ENCODE assay signal across 8 cellular contexts in the genomic region with DNA sequence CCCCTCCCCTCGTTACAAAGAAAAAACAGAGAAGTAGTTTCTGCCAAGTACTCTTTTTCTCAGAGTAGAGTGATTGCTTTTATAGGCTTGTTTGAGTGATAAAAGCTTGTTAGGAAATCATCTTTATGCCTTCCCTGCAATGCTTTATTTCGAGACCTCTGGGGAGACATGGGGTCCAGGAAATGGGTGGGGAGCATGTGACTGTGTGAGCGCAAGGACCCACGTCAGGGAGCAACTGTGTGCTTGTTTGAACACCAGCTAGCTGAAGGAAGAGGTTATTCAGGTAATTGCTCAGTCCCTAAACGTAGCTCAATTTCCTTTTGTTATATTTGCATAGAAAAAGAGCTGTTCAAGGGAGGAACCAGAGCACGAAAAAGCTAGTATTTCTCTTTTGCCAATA.
DNase-seq lines count a peak whose midpoint lies in the region; ATAC-seq lines count a peak whose summit lies in the region.

No MANE protein-coding gene starts in this region.

- ATAC-seq in activated T-helper 17 cell treated with anti-CD3 and anti-CD28 coated beads, Interleukin-2, amount 50 U/mL, for 72 hours (replicated peaks): no peak
- ATAC-seq in naive thymus-derived CD4-positive, alpha-beta T cell: peak; percentile 92
- no peak for ATAC-seq in GM21528 (IDR thresholded peaks at IDR 0.05; ENCODE audit: low FRiP score, unreplicated experiment)

- H3K9me2 ChIP-seq in Karpas-422 (replicated peaks; ENCODE audit: insufficient read depth, low read length): no peaks in the 10 kb centered on the region

- CTCF ChIA-PET in naive thymus-derived CD4-positive, alpha-beta T cell (lab: Charles Lee): interaction anchor here (0.6 to 0.9 kb wide), 3 partner anchors 10 to 323 kb away, joined by 3 read pairs; no protein-coding TSS in a partner anchor

- H3K9me3 Mint-ChIP-seq in activated T-helper 17 cell treated with anti-CD3 and anti-CD28 coated beads, Interleukin-2, amount 50 U/mL, for 72 hours: no peaks in the 10 kb centered on the region
- H3K9me3 Mint-ChIP-seq in naive thymus-derived CD4-positive, alpha-beta T cell: no peaks in the 10 kb centered on the region

- peak overlapping the region; percentile 72 for H3K27ac Mint-ChIP-seq in activated T-helper 17 cell treated with anti-CD3 and anti-CD28 coated beads, Interleukin-2, amount 50 U/mL, for 72 hours
- H3K27ac Mint-ChIP-seq in naive thymus-derived CD4-positive, alpha-beta T cell: peak overlapping the region; percentile 64 to 97 (median 90)

- peaks cover 10% of the 10 kb centered on the region for H3K36me3 Mint-ChIP-seq in activated T-helper 17 cell treated with anti-CD3 and anti-CD28 coated beads, Interleukin-2, amount 50 U/mL, for 72 hours (ENCODE audit: low read depth)
- peaks cover 3 to 29% (median 6%) of the 10 kb centered on the region in 5 donors for H3K36me3 Mint-ChIP-seq in naive thymus-derived CD4-positive, alpha-beta T cell

- no peaks in the 10 kb centered on the region for H4K20me1 ChIP-seq in Karpas-422 (ENCODE audit: insufficient read depth, low read depth, low read length)

- no peaks in the 10 kb centered on the region for H3K9me3 ChIP-seq in Karpas-422 (ENCODE audit: low read length)
- no peaks in the 10 kb centered on the region for H3K9me3 ChIP-seq in naive thymus-derived CD4-positive, alpha-beta T cell (ENCODE audit: control insufficient read depth in 2 of 3, low read length in 3 of 3)

- DNase-seq in DMS153 treated with DMSO at 0.1 percent for 48 hours (lab: John Stamatoyannopoulos, UW; ENCODE audit: unreplicated experiment): peak; percentile 24
- peak; percentile 65 for DNase-seq in Karpas-422
- DNase-seq in naive thymus-derived CD4-positive, alpha-beta T cell: peak in 7 of 9 donors; percentile 68 to 86 (median 79)
- DNase-seq in T-helper 9 cell: no peak
- DNase-seq in D341Med (ENCODE audit: low spot score): no peak
- DNase-seq in NCI-H2227 treated with DMSO at 0.1 percent for 48 hours (lab: John Stamatoyannopoulos, UW): no peak

- no peaks in the 10 kb centered on the region for H3K79me2 ChIP-seq in Karpas-422 (ENCODE audit: low read length)

- peaks cover 37% of the 10 kb centered on the region for H3K4me1 ChIP-seq in Karpas-422 (ENCODE audit: low read length)
- H3K4me1 ChIP-seq in naive thymus-derived CD4-positive, alpha-beta T cell (ENCODE audit: control insufficient read depth in 2 of 2, insufficient read depth in 2 of 2, low read length in 2 of 2): peaks cover 11 to 36% of the 10 kb centered on the region in 2 donors

- H3K4me2 ChIP-seq in Karpas-422 (ENCODE audit: low read depth, low read length, poor library complexity, severe bottlenecking): peak overlapping the region; percentile 71

- H3K27ac ChIP-seq in Karpas-422 (ENCODE audit: low read length): no peak overlapping the region
- peak overlapping the region; percentile 66 for H3K27ac ChIP-seq in naive thymus-derived CD4-positive, alpha-beta T cell (ENCODE audit: low read depth, low read length)

- no peaks in the 10 kb centered on the region for H3K36me3 ChIP-seq in Karpas-422 (ENCODE audit: insufficient read depth, low read length)
- peaks cover 0 to 15% (median 0%) of the 10 kb centered on the region in 3 experiments for H3K36me3 ChIP-seq in naive thymus-derived CD4-positive, alpha-beta T cell (ENCODE audit: control insufficient read depth in 2 of 3, insufficient read depth in 3 of 3, low read length in 3 of 3)

- H3K4me3 ChIP-seq in Karpas-422 (ENCODE audit: low read length): peak overlapping the region; percentile 33
- H3K4me3 ChIP-seq in naive thymus-derived CD4-positive, alpha-beta T cell (ENCODE audit: low read length): no peak overlapping the region

- peak overlapping the region; percentile 50 for H3K4me3 Mint-ChIP-seq in activated T-helper 17 cell treated with anti-CD3 and anti-CD28 coated beads, Interleukin-2, amount 50 U/mL, for 72 hours
- peak overlapping the region; percentile 70 to 85 (median 74) for H3K4me3 Mint-ChIP-seq in naive thymus-derived CD4-positive, alpha-beta T cell

- H3K27me3 Mint-ChIP-seq in activated T-helper 17 cell treated with anti-CD3 and anti-CD28 coated beads, Interleukin-2, amount 50 U/mL, for 72 hours: no peaks in the 10 kb centered on the region
- no peaks in the 10 kb centered on the region for H3K27me3 Mint-ChIP-seq in naive thymus-derived CD4-positive, alpha-beta T cell

- H3K9ac ChIP-seq in Karpas-422 (ENCODE audit: low read length): peak overlapping the region; percentile 16

- peak overlapping the region; percentile 94 for H2AFZ ChIP-seq in Karpas-422 (ENCODE audit: low read length)

- H3K27me3 ChIP-seq in Karpas-422 (ENCODE audit: low read length): no peaks in the 10 kb centered on the region
- no peaks in the 10 kb centered on the region for H3K27me3 ChIP-seq in naive thymus-derived CD4-positive, alpha-beta T cell (ENCODE audit: control insufficient read depth in 2 of 2, insufficient read depth in 2 of 2, low read length in 2 of 2)

- POLR2A ChIA-PET in naive thymus-derived CD4-positive, alpha-beta T cell (lab: Charles Lee): interaction anchor here (0.7 to 1.3 kb wide), 3 partner anchors 38 to 323 kb away, joined by 3 to 5 read pairs (median 3); no protein-coding TSS in a partner anchor

- intact Hi-C loops in naive thymus-derived CD4-positive, alpha-beta T cell (cut with micrococcal nuclease): loop anchor here in 1 of 2 donors (2.0 to 5.0 kb wide), 7 partner anchors 18 to 322 kb away; no protein-coding TSS in a partner anchor

- peaks cover 25% of the 10 kb centered on the region for H3K4me1 Mint-ChIP-seq in activated T-helper 17 cell treated with anti-CD3 and anti-CD28 coated beads, Interleukin-2, amount 50 U/mL, for 72 hours
- H3K4me1 Mint-ChIP-seq in naive thymus-derived CD4-positive, alpha-beta T cell: peaks cover 28 to 80% (median 70%) of the 10 kb centered on the region in 7 donors

Comparison
In these comparisons a context has a peak if more than half of its experiments do, and no peak if none do; other contexts are left out.
1. DNase-seq: peak in DMS153 treated with DMSO at 0.1 percent for 48 hours (single experiment), Karpas-422 (single experiment) and naive thymus-derived CD4-positive, alpha-beta T cell (7 of 9); none in T-helper 9 cell (single experiment), D341Med (single experiment) and NCI-H2227 treated with DMSO at 0.1 percent for 48 hours (single experiment).